33 cellular contexts compared by ENCODE assay signal in genomic region chr1:225260319-225260718, GRCh38.
"Had no signal": no experiment of that assay in that cellular context is flagged by ENCODE, and none has a peak within 500 bp of the region (broad histone marks: within the 10 kb centered on the region; RNA-seq: fewer than 3 reads in every experiment).

No MANE protein-coding gene starts in this region.

- H3K27me3 ChIP-seq: adrenal gland, ascending aorta, body of pancreas, brain microvascular endothelial cell, breast epithelium, cardiac muscle cell had no signal

- ATAC-seq: activated naive CD4-positive, alpha-beta T cell treated with anti-CD3 and anti-CD28 coated beads, Interleukin-2, amount 50 U/mL, for 72 hours; activated naive CD8-positive, alpha-beta T cell treated with anti-CD3 and anti-CD28 coated beads, Interleukin-2, amount 50 U/mL, for 24 hours; activated T-cell treated with anti-CD3 and anti-CD28 coated beads, Interleukin-2, amount 50 U/mL, for 4 hours; activated T-cell treated with anti-CD3 and anti-CD28 coated beads, Interleukin-2, amount 50 U/mL, for 72 hours; activated T-helper 17 cell treated with anti-CD3 and anti-CD28 coated beads, Interleukin-2, amount 50 U/mL, for 72 hours; body of pancreas had no signal

- FAIRE-seq: astrocyte, bronchial epithelial cell had no signal

- DNase-seq: activated effector memory CD4-positive, alpha-beta T cell treated with anti-CD3 and anti-CD28 coated beads, Interleukin-2, amount 50 U/mL, for 16 hours; activated effector memory CD4-positive, alpha-beta T cell treated with Interleukin-2 at 50 U/mL for 16 hours; activated gamma-delta T cell; activated gamma-delta T cell treated with Interleukin-2 at 50 U/mL for 16 hours; activated naive CD4-positive, alpha-beta T cell; activated naive CD4-positive, alpha-beta T cell treated with anti-CD3 and anti-CD28 coated beads for 36 hours; activated naive CD4-positive, alpha-beta T cell treated with anti-CD3 and anti-CD28 coated beads, Interleukin-2, amount 10 ng/mL, durations not matched to agents 7 days and 5 days; activated naive CD4-positive, alpha-beta T cell treated with anti-CD3 and anti-CD28 coated beads, Interleukin-2, amount 50 U/mL, for 16 hours; activated naive CD4-positive, alpha-beta T cell treated with Interleukin-2 at 50 U/mL for 16 hours; activated naive CD8-positive, alpha-beta T cell treated with anti-CD3 and anti-CD28 coated beads for 36 hours; activated naive CD8-positive, alpha-beta T cell treated with anti-CD3 and anti-CD28 coated beads, Interleukin-2, amount 10 ng/mL, durations not matched to agents 7 days and 5 days; activated naive CD8-positive, alpha-beta T cell treated with anti-CD3 and anti-CD28 coated beads, Interleukin-2, amount 50 U/mL, for 24 hours; activated T-cell treated with anti-CD3 and anti-CD28 coated beads, Interleukin-2, amount 50 U/mL, for 24 hours; activated T-cell treated with anti-CD3 and anti-CD28 coated beads, Interleukin-2, amount 50 U/mL, for 4 hours; activated T-cell treated with anti-CD3 and anti-CD28 coated beads, Interleukin-2, amount 50 U/mL, for 48 hours; activated T-cell treated with anti-CD3 and anti-CD28 coated beads, Interleukin-2, amount 50 U/mL, for 72 hours; adrenal gland; amniotic stem cell; amygdala; anterior cingulate cortex; aorta; body of pancreas; brain microvascular endothelial cell; caudate nucleus; central memory CD4-positive, alpha-beta T cell; cerebellar nuclear complex had no signal

- H3K9me3 ChIP-seq: adrenal gland, body of pancreas had no signal

- H3K36me3 ChIP-seq: adrenal gland, ascending aorta, brain microvascular endothelial cell, breast epithelium, cardiac muscle cell had no signal

- H3K27ac ChIP-seq: adrenal gland, ascending aorta, body of pancreas, brain microvascular endothelial cell, breast epithelium, cardiac muscle cell had no signal

- H3K4me1 ChIP-seq: adrenal gland, ascending aorta, body of pancreas, breast epithelium had no signal

- H3K4me3 ChIP-seq: adrenal gland, ascending aorta, body of pancreas, breast epithelium, cardiac muscle cell had no signal
